Comparison of ENCODE assay signal across 17 cellular contexts in genomic region chr11:126495806-126496205, GRCh38.
"Had no signal": no experiment of that assay in that cellular context is flagged by ENCODE, and none has a peak within 500 bp of the region (broad histone marks: within the 10 kb centered on the region; RNA-seq: fewer than 3 reads in every experiment).

No MANE protein-coding gene starts in this region.

- H3K9me3 ChIP-seq: body of pancreas, transverse colon, vagina had no signal

- H3K36me3 Mint-ChIP-seq: activated naive CD8-positive, alpha-beta T cell treated with anti-CD3 and anti-CD28 coated beads, Interleukin-2, amount 10 ng/mL, durations not matched to agents 7 days and 5 days; memory B cell; naive thymus-derived CD8-positive, alpha-beta T cell had no signal

- H3K27ac ChIP-seq: body of pancreas, epithelial cell of prostate, transverse colon, vagina had no signal

- DNase-seq: activated CD4-positive, alpha-beta T cell treated with anti-CD3 and anti-CD28 coated beads, Interleukin-2, amount 50 U/mL, for 1 hour; activated naive CD8-positive, alpha-beta T cell treated with anti-CD3 and anti-CD28 coated beads, Interleukin-2, amount 10 ng/mL, durations not matched to agents 7 days and 5 days; activated T-cell treated with anti-CD3 and anti-CD28 coated beads, Interleukin-2, amount 50 U/mL, for 72 hours; amygdala; caudate nucleus; foreskin fibroblast; naive thymus-derived CD8-positive, alpha-beta T cell; nucleus accumbens; stimulated activated naive CD8-positive, alpha-beta T cell treated with anti-CD3 and anti-CD28 coated beads, Interleukin-15, Interleukin-2, amounts not matched to agents 100 U/mL and 50 U/mL, for 24 hours; T-helper 1 cell; T-helper 9 cell; transverse colon had no signal

- H3K27ac Mint-ChIP-seq: activated naive CD8-positive, alpha-beta T cell treated with anti-CD3 and anti-CD28 coated beads, Interleukin-2, amount 10 ng/mL, durations not matched to agents 7 days and 5 days; activated T-cell treated with anti-CD3 and anti-CD28 coated beads, Interleukin-2, amount 50 U/mL, for 72 hours; memory B cell had no signal

- H3K4me3 ChIP-seq: body of pancreas, transverse colon, vagina had no signal

- H3K27me3 ChIP-seq: body of pancreas, vagina had no signal

- H3K4me1 Mint-ChIP-seq: activated naive CD8-positive, alpha-beta T cell treated with anti-CD3 and anti-CD28 coated beads, Interleukin-2, amount 10 ng/mL, durations not matched to agents 7 days and 5 days; memory B cell; naive thymus-derived CD8-positive, alpha-beta T cell had no signal

- H3K4me3 Mint-ChIP-seq: activated naive CD8-positive, alpha-beta T cell treated with anti-CD3 and anti-CD28 coated beads, Interleukin-2, amount 10 ng/mL, durations not matched to agents 7 days and 5 days; activated T-cell treated with anti-CD3 and anti-CD28 coated beads, Interleukin-2, amount 50 U/mL, for 72 hours; memory B cell had no signal

- H3K9me3 Mint-ChIP-seq: activated naive CD8-positive, alpha-beta T cell treated with anti-CD3 and anti-CD28 coated beads, Interleukin-2, amount 10 ng/mL, durations not matched to agents 7 days and 5 days; activated T-cell treated with anti-CD3 and anti-CD28 coated beads, Interleukin-2, amount 50 U/mL, for 72 hours; memory B cell; naive thymus-derived CD8-positive, alpha-beta T cell had no signal

- ATAC-seq: activated CD4-positive, CD25-positive, alpha-beta regulatory T cell treated with anti-CD3 and anti-CD28 coated beads, Interleukin-2, amount 50 U/mL, for 24 hours; activated T-cell treated with anti-CD3 and anti-CD28 coated beads, Interleukin-2, amount 50 U/mL, for 72 hours; body of pancreas; naive thymus-derived CD8-positive, alpha-beta T cell; stimulated activated naive CD8-positive, alpha-beta T cell treated with anti-CD3 and anti-CD28 coated beads, Interleukin-15, Interleukin-2, amounts not matched to agents 100 U/mL and 50 U/mL, for 24 hours had no signal

- H3K36me3 ChIP-seq: transverse colon, vagina had no signal

- H3K4me1 ChIP-seq: body of pancreas, transverse colon, vagina had no signal
